ENCODE assay signal across 24 cellular contexts in the genomic region with DNA sequence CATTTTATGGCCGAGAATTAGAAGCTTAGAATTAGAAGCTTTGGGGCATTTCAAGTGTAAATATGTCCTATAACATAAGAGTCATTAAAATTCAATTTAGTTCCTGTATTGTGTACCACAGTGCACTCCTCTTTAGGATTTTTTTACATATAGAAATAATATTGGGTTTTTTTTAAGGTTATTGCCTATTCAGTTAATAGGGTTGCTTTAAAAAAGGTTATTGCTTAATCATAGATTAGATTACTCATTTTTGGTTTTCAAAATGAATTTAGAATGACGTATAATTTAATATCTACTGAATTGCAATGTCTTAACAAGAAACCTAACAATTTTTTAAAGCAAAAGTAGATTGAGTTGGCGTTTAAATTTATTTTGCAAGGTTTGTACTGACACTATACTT.
"Had no signal": no experiment of that assay in that cellular context is flagged by ENCODE, and none has a peak within 500 bp of the region (broad histone marks: within the 10 kb centered on the region; RNA-seq: fewer than 3 reads in every experiment).

No MANE protein-coding gene starts in this region.

- H3K27me3 ChIP-seq: brain microvascular endothelial cell, cardiac muscle cell had no signal

- H3K27me3 Mint-ChIP-seq: activated CD8-positive, alpha-beta T cell treated with anti-CD3 and anti-CD28 coated beads for 36 hours; activated naive CD4-positive, alpha-beta T cell treated with anti-CD3 and anti-CD28 coated beads, Interleukin-2, amount 50 U/mL, for 24 hours; T-cell had no signal

- ATAC-seq: activated CD8-positive, alpha-beta T cell treated with anti-CD3 and anti-CD28 coated beads for 36 hours; T-cell had no signal

- H3K4me3 ChIP-seq: cardiac muscle cell, SK-N-MC had no signal

- H3K27ac Mint-ChIP-seq: activated CD8-positive, alpha-beta T cell treated with anti-CD3 and anti-CD28 coated beads for 36 hours; activated naive CD4-positive, alpha-beta T cell treated with anti-CD3 and anti-CD28 coated beads, Interleukin-2, amount 50 U/mL, for 24 hours; T-cell had no signal

- H3K4me1 Mint-ChIP-seq: activated naive CD4-positive, alpha-beta T cell treated with anti-CD3 and anti-CD28 coated beads, Interleukin-2, amount 50 U/mL, for 24 hours; T-cell had no signal

- DNase-seq: activated CD4-positive, alpha-beta T cell treated with anti-CD3 and anti-CD28 coated beads for 4 hours; activated CD4-positive, CD25-positive, alpha-beta regulatory T cell; activated CD8-positive, alpha-beta memory T cell treated with anti-CD3 and anti-CD28 coated beads, Interleukin-2, amount 50 U/mL, for 4 hours; activated CD8-positive, alpha-beta T cell treated with anti-CD3 and anti-CD28 coated beads for 36 hours; amniotic stem cell; brain microvascular endothelial cell; cerebellar nuclear complex; NCI-H1092; NCI-H1417; NCI-H1694; NCI-H2029; NCI-H2107; NCI-H2171 treated with DMSO at 0.1 percent for 48 hours; NCI-H226; NCI-H526 treated with DMSO at 0.1 percent for 48 hours; NCI-H82; SIG-M5; T-cell; T-helper 2 cell had no signal

- H3K4me3 Mint-ChIP-seq: activated CD8-positive, alpha-beta T cell treated with anti-CD3 and anti-CD28 coated beads for 36 hours; activated naive CD4-positive, alpha-beta T cell treated with anti-CD3 and anti-CD28 coated beads, Interleukin-2, amount 50 U/mL, for 24 hours; T-cell had no signal

- H3K9me3 Mint-ChIP-seq: activated CD8-positive, alpha-beta T cell treated with anti-CD3 and anti-CD28 coated beads for 36 hours; activated naive CD4-positive, alpha-beta T cell treated with anti-CD3 and anti-CD28 coated beads, Interleukin-2, amount 50 U/mL, for 24 hours; T-cell had no signal

- H3K27ac ChIP-seq: brain microvascular endothelial cell, cardiac muscle cell, KMS-11, SK-N-MC, VCaP had no signal
